In the genomic region with DNA sequence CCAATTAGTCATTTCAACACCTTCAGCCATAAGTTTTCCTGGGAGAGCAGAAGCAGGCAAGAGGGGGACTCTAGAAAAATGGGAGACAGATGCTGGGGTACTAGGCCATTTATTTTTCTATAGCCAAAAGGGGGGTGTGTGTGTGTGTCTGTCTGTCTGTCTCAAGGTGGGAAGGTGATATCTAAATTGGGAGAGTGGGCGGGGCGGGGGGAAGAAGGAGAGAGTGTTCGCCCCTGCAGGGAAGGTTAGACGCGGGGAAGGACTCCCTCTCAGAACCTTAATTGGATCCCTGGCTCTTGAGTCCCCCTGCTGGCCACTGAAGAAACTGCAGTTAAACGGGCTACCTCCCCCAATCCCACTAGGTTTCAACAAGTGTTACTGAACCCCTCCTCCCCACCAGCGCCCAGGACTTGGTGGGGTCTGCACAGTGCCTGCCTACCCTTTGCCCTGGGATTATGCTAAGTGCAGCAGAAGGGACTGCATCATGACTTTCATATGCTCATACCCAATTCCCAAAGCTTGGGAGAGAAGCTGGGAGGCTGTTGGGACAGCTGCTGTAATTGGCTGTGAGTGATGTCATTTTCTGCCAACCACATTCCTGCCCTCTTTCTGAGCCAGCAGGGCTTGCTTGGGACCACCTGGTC, we compare ENCODE assay signal across 8 cellular contexts. TPM values are rescaled to one million over a fixed set of nuclear protein-coding genes. Genes with fewer than 3 reads are reported as not detected.
DNase-seq lines count a peak whose midpoint lies in the region; TF ChIP-seq lines count a peak whose summit lies in the region.

No MANE protein-coding gene starts in this region.

- TF ChIP-seq CTCF in GM20000 (IDR thresholded peaks at IDR 0.05; ENCODE audit: extremely low read depth, missing control alignments), result peak; percentile 79

- DNase-seq in AG08395 (ENCODE audit: low spot score) (peak; percentile 87), GM20000 (ENCODE audit: low spot score) (peak; percentile 93), NCI-H69 (lab: John Stamatoyannopoulos, UW) (peak; percentile 77), dermis blood vessel endothelial cell (peak; percentile 78), lung microvascular endothelial cell (ENCODE audit: low read depth in 2 of 2) (peak; percentile 58 to 71), GF-D8 (lab: John Stamatoyannopoulos, UW) (no peak)
- DNase-seq in activated CD4-positive, alpha-beta T cell treated with anti-CD3 and anti-CD28 coated beads, Interleukin-2, amount 50 U/mL, for 24 hours (ENCODE audit: low read depth in 1 of 2, low spot score in 1 of 2), result peak; percentile 74 to 75
- peak; percentile 61 for DNase-seq in stimulated activated CD8-positive, alpha-beta memory T cell treated with anti-CD3 and anti-CD28 coated beads, Interleukin-15, amount 100 ng/mL, for 24 hours (ENCODE audit: low read depth)

RNA-seq across cellular contexts. Expression of a gene that starts 45.8 kb away (rescaled TPM):
- total RNA-seq in dermis blood vessel endothelial cell, result 4.4 and 9.2 TPM in 2 replicates
- 3.3 and 4.6 TPM in 2 replicates for total RNA-seq in lung microvascular endothelial cell

RNA-seq across cellular contexts. Expression of a gene that starts 46.3 kb away (rescaled TPM):
- total RNA-seq in dermis blood vessel endothelial cell (34.0 and 37.8 TPM in 2 replicates), lung microvascular endothelial cell (44.0 and 49.5 TPM in 2 replicates)
